Comparison of ENCODE assay signal across 8 cellular contexts in genomic region chr3:187318819-187319616, GRCh38. TPM values are rescaled to one million over a fixed set of nuclear protein-coding genes. Genes with fewer than 3 reads are reported as not detected.
DNase-seq lines count a peak whose midpoint lies in the region; ATAC-seq, FAIRE-seq and TF ChIP-seq lines count a peak whose summit lies in the region.

No MANE protein-coding gene starts in this region.

- no peaks in the 10 kb centered on the region for H3K9me3 Mint-ChIP-seq in activated T-cell treated with anti-CD3 and anti-CD28 coated beads, Interleukin-2, amount 50 U/mL, for 72 hours

- no peaks in the 10 kb centered on the region for H3K36me3 Mint-ChIP-seq in activated T-cell treated with anti-CD3 and anti-CD28 coated beads, Interleukin-2, amount 50 U/mL, for 72 hours (ENCODE audit: insufficient read depth in 2 of 2)

- peak overlapping the region; percentile 17 to 27 for H3K4me3 ChIP-seq in foreskin fibroblast (ENCODE audit: low read depth in 1 of 2, low read length in 2 of 2)
- peak overlapping the region; percentile 68 for H3K4me3 ChIP-seq in osteoblast (ENCODE audit: insufficient read depth, low read length)

- peak overlapping the region in 1 of 2 donors; percentile 46 for H3K4me3 Mint-ChIP-seq in activated T-cell treated with anti-CD3 and anti-CD28 coated beads, Interleukin-2, amount 50 U/mL, for 72 hours

- peak overlapping the region; percentile 90 for H2AFZ ChIP-seq in osteoblast (ENCODE audit: low read length)

- H3K27ac Mint-ChIP-seq in activated T-cell treated with anti-CD3 and anti-CD28 coated beads, Interleukin-2, amount 50 U/mL, for 72 hours = no peak overlapping the region

- no peaks in the 10 kb centered on the region for H3K9me3 ChIP-seq in osteoblast (ENCODE audit: low read depth, low read length)

- no peaks in the 10 kb centered on the region for H3K79me2 ChIP-seq in osteoblast (ENCODE audit: insufficient read depth, low read length)

- peaks cover 8% of the 10 kb centered on the region for H3K4me1 Mint-ChIP-seq in activated T-cell treated with anti-CD3 and anti-CD28 coated beads, Interleukin-2, amount 50 U/mL, for 72 hours (ENCODE audit: low read depth)

- H3K27me3 Mint-ChIP-seq in activated T-cell treated with anti-CD3 and anti-CD28 coated beads, Interleukin-2, amount 50 U/mL, for 72 hours (ENCODE audit: low read depth) = peaks cover 56% of the 10 kb centered on the region

- peaks cover 7% of the 10 kb centered on the region for H3K27me3 ChIP-seq in osteoblast (ENCODE audit: insufficient read depth, low read length)

- DNase-seq in DMS153 (lab: John Stamatoyannopoulos, UW) (peak; percentile 40), HTR-8/SVneo (ENCODE audit: insufficient read length, low spot score) (peak; percentile 62), OCI-M2 (lab: John Stamatoyannopoulos, UW; ENCODE audit: unreplicated experiment) (peak; percentile 31), foreskin fibroblast (peak; percentile 71 to 86), osteoblast (ENCODE audit: insufficient read length, low spot score, missing footprints) (no peak)
- DNase-seq in activated T-cell treated with anti-CD3 and anti-CD28 coated beads, Interleukin-2, amount 50 U/mL, for 72 hours = peak; percentile 32 to 46

- H3K4me1 ChIP-seq in osteoblast (ENCODE audit: insufficient read depth, low read length) = peaks cover 8% of the 10 kb centered on the region

- TF ChIP-seq CTCF in foreskin fibroblast (IDR thresholded peaks at IDR 0.05; ENCODE audit: low read depth, low read length) (peak; percentile 75), osteoblast (IDR thresholded peaks at IDR 0.05; ENCODE audit: extremely low read depth, low read depth, low read length) (peak; percentile 89)

- peak in 1 of 2 donors; percentile 39 for ATAC-seq in activated T-cell treated with anti-CD3 and anti-CD28 coated beads, Interleukin-2, amount 50 U/mL, for 72 hours (replicated peaks in 1 of 2)
- ATAC-seq in HG02852 (IDR thresholded peaks at IDR 0.05; ENCODE audit: unreplicated experiment) = no peak
- no peak for ATAC-seq in GM21381 (IDR thresholded peaks at IDR 0.05; ENCODE audit: unreplicated experiment)

- H3K36me3 ChIP-seq in osteoblast (ENCODE audit: insufficient read depth, low read length) = no peaks in the 10 kb centered on the region

- H3K27ac ChIP-seq in osteoblast (ENCODE audit: low read depth, low read length) = peak overlapping the region; percentile 18

- peak; percentile 60 for FAIRE-seq in HTR-8/SVneo (lab: Jason Lieb, UNC)

- H4K20me1 ChIP-seq in osteoblast (ENCODE audit: insufficient read depth, low read length) = no peaks in the 10 kb centered on the region

- H3K4me2 ChIP-seq in osteoblast (ENCODE audit: insufficient read depth, low read length) = peak overlapping the region; percentile 92

RNA-seq across cellular contexts. Expression of gene MASP1, which starts 27.5 kb away (rescaled TPM):
- not detected for total RNA-seq in activated T-cell treated with anti-CD3 and anti-CD28 coated beads, Interleukin-2, amount 50 U/mL, for 72 hours
- 1.2 and 1.4 TPM in 2 replicates for total RNA-seq in osteoblast

RNA-seq across cellular contexts. Expression of gene RTP4, which starts 49.2 kb away (rescaled TPM):
- total RNA-seq in activated T-cell treated with anti-CD3 and anti-CD28 coated beads, Interleukin-2, amount 50 U/mL, for 72 hours = 1 to 10 TPM; 2.8 to 3.4 TPM
- 2.7 and 4.0 TPM in 2 replicates for total RNA-seq in osteoblast
